9 cellular contexts compared by ENCODE assay signal in genomic region chr9:70484232-70485130, GRCh38.
DNase-seq lines count a peak whose midpoint lies in the region; ATAC-seq, FAIRE-seq and TF ChIP-seq lines count a peak whose summit lies in the region.
"Had no signal": no experiment of that assay in that cellular context is flagged by ENCODE, and none has a peak within 500 bp of the region (broad histone marks: within the 10 kb centered on the region; RNA-seq: fewer than 3 reads in every experiment).

No MANE protein-coding gene starts in this region.

- H3K27me3 ChIP-seq in endocrine pancreas (ENCODE audit: control insufficient read depth, insufficient read depth, low read length) (no peaks in the 10 kb centered on the region), upper lobe of right lung (no peaks in the 10 kb centered on the region)
- H3K27me3 ChIP-seq: BLaER1 treated with 17β-estradiol and CSF1 and Interleukin-3, amounts not matched to agents 10 nM and 100 nM had no signal

- DNase-seq in NCI-H1417 (lab: John Stamatoyannopoulos, UW) (peak; percentile 12 to 77 (median 24)), NCI-H1417 treated with DMSO at 0.1 percent for 48 hours (lab: John Stamatoyannopoulos, UW) (no peak), RCC 7860 (ENCODE audit: low spot score) (peak; percentile 35), lung microvascular endothelial cell (ENCODE audit: low read depth in 2 of 2) (peak; percentile 85 to 88), upper lobe of right lung (no peak)

- peak; percentile 83 for TF ChIP-seq CTCF in upper lobe of right lung (IDR thresholded peaks at IDR 0.05)

- H3K27ac ChIP-seq in upper lobe of right lung, result peak overlapping the region; percentile 64

- no peaks in the 10 kb centered on the region for H3K36me3 ChIP-seq in endocrine pancreas (ENCODE audit: control insufficient read depth, insufficient read depth, low read length)
- H3K36me3 ChIP-seq in upper lobe of right lung, result no peaks in the 10 kb centered on the region
- H3K36me3 ChIP-seq: BLaER1 treated with 17β-estradiol and CSF1 and Interleukin-3, amounts not matched to agents 10 nM and 100 nM had no signal

- H3K4me1 ChIP-seq in endocrine pancreas (ENCODE audit: control insufficient read depth, insufficient read depth, low read length) (peaks cover 21% of the 10 kb centered on the region), upper lobe of right lung (peaks cover 60% of the 10 kb centered on the region)

- H3K9me3 ChIP-seq in endocrine pancreas (ENCODE audit: control insufficient read depth, low read length) (no peaks in the 10 kb centered on the region), upper lobe of right lung (no peaks in the 10 kb centered on the region)
- H3K9me3 ChIP-seq: BLaER1 treated with 17β-estradiol and CSF1 and Interleukin-3, amounts not matched to agents 10 nM and 100 nM had no signal

- H3K4me3 ChIP-seq in endocrine pancreas (ENCODE audit: control insufficient read depth, insufficient read depth, low read length), result no peak overlapping the region
- no peak overlapping the region for H3K4me3 ChIP-seq in upper lobe of right lung
- H3K4me3 ChIP-seq: BLaER1 treated with 17β-estradiol and CSF1 and Interleukin-3, amounts not matched to agents 10 nM and 100 nM had no signal

- intact Hi-C loops in upper lobe of right lung (cut with DNase I), result loop anchor here (10.0 kb wide), 1 partner anchor 120 kb away; no protein-coding TSS in a partner anchor

- peak; percentile 85 for ATAC-seq in GM19324 (IDR thresholded peaks at IDR 0.05; ENCODE audit: low FRiP score, unreplicated experiment)
- peak; percentile 83 for ATAC-seq in HG03520 (IDR thresholded peaks at IDR 0.05; ENCODE audit: unreplicated experiment)
- peak; percentile 78 for ATAC-seq in upper lobe of right lung

- FAIRE-seq in RCC 7860 (lab: Jason Lieb, UNC), result peak; percentile 59

- peak overlapping the region; percentile 52 for H3K9ac ChIP-seq in endocrine pancreas (ENCODE audit: control insufficient read depth, insufficient read depth, low read length)

Comparison
In these comparisons a context has a peak if more than half of its experiments do, and no peak if none do; other contexts are left out.
1. DNase-seq: peak in NCI-H1417 (3 of 3), RCC 7860 (single experiment) and lung microvascular endothelial cell (2 of 2); none in NCI-H1417 treated with DMSO at 0.1 percent for 48 hours (single experiment) and upper lobe of right lung (single experiment).
2. Peak in every context shown above with its lines, with median percentiles within 50 percentile points of each other: ATAC-seq.